ENCODE assay signal across 2 cellular contexts in the genomic region with DNA sequence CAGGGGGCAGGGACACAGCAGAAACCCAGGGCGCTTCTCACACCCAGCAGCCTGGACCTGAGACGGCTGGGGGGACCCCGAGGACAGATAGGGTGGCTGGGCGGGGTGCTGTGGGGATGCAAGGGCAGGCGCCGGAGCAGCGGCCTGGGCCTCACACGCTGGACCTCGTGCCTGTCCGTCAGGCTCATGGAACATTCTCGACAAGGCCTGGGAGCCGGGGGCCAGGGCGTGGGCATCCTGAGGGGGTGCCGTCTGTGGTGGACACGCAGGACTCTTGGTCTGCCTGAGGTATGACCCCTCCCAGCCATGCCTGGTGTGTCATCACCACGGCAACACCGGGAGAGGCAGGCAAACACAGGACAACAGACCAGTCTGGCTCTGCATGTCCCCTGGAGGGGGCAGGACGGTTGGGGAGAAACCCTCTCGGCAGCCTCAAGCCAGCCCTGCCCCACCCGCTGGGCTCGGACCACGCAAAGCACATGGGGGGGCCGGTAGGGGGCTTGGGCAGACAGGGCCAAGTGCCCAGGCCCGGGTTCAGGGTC.
TF ChIP-seq lines count a peak whose summit lies in the region.

No MANE protein-coding gene starts in this region.

TF ChIP-seq in A549, 52 proteins besides CTCF, POLR2A, EP300 and RAD21:
- TF ChIP-seq, protein P1, sequence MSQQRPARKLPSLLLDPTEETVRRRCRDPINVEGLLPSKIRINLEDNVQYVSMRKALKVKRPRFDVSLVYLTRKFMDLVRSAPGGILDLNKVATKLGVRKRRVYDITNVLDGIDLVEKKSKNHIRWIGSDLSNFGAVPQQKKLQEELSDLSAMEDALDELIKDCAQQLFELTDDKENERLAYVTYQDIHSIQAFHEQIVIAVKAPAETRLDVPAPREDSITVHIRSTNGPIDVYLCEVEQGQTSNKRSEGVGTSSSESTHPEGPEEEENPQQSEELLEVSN (IDR thresholded peaks at IDR 0.05; ENCODE audit: borderline replicate concordance, low read depth): no peak
- TF ChIP-seq RCOR1 (IDR thresholded peaks at IDR 0.05; ENCODE audit: low read depth, low read length) (no peak), FOSB (CRISPR knock-in tag; IDR thresholded peaks at IDR 0.05) (no peak), BHLHE40 (IDR thresholded peaks at IDR 0.05; ENCODE audit: low read depth, low read length) (no peak), RFX5 (IDR thresholded peaks at IDR 0.05) (no peak), NPAS2 (CRISPR knock-in tag; IDR thresholded peaks at IDR 0.05; ENCODE audit: borderline replicate concordance) (no peak), ZFP36 (IDR thresholded peaks at IDR 0.05; ENCODE audit: borderline replicate concordance, partially characterized antibody) (no peak), RARB (CRISPR knock-in tag; IDR thresholded peaks at IDR 0.05) (no peak), NR3C1 (IDR thresholded peaks at IDR 0.05) (no peak), JUN (IDR thresholded peaks at IDR 0.05) (no peak), CBX8 (IDR thresholded peaks at IDR 0.05) (no peak)
- TF ChIP-seq, protein P2, sequence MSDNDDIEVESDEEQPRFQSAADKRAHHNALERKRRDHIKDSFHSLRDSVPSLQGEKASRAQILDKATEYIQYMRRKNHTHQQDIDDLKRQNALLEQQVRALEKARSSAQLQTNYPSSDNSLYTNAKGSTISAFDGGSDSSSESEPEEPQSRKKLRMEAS (IDR thresholded peaks at IDR 0.05): no peak
- TF ChIP-seq, protein P3, sequence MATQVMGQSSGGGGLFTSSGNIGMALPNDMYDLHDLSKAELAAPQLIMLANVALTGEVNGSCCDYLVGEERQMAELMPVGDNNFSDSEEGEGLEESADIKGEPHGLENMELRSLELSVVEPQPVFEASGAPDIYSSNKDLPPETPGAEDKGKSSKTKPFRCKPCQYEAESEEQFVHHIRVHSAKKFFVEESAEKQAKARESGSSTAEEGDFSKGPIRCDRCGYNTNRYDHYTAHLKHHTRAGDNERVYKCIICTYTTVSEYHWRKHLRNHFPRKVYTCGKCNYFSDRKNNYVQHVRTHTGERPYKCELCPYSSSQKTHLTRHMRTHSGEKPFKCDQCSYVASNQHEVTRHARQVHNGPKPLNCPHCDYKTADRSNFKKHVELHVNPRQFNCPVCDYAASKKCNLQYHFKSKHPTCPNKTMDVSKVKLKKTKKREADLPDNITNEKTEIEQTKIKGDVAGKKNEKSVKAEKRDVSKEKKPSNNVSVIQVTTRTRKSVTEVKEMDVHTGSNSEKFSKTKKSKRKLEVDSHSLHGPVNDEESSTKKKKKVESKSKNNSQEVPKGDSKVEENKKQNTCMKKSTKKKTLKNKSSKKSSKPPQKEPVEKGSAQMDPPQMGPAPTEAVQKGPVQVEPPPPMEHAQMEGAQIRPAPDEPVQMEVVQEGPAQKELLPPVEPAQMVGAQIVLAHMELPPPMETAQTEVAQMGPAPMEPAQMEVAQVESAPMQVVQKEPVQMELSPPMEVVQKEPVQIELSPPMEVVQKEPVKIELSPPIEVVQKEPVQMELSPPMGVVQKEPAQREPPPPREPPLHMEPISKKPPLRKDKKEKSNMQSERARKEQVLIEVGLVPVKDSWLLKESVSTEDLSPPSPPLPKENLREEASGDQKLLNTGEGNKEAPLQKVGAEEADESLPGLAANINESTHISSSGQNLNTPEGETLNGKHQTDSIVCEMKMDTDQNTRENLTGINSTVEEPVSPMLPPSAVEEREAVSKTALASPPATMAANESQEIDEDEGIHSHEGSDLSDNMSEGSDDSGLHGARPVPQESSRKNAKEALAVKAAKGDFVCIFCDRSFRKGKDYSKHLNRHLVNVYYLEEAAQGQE (IDR thresholded peaks at IDR 0.05): no peak
- TF ChIP-seq, protein P4, sequence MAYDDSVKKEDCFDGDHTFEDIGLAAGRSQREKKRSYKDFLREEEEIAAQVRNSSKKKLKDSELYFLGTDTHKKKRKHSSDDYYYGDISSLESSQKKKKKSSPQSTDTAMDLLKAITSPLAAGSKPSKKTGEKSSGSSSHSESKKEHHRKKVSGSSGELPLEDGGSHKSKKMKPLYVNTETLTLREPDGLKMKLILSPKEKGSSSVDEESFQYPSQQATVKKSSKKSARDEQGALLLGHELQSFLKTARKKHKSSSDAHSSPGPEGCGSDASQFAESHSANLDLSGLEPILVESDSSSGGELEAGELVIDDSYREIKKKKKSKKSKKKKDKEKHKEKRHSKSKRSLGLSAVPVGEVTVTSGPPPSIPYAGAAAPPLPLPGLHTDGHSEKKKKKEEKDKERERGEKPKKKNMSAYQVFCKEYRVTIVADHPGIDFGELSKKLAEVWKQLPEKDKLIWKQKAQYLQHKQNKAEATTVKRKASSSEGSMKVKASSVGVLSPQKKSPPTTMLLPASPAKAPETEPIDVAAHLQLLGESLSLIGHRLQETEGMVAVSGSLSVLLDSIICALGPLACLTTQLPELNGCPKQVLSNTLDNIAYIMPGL (CRISPR knock-in tag; IDR thresholded peaks at IDR 0.05; ENCODE audit: borderline replicate concordance): no peak
- TF ChIP-seq, protein P5, sequence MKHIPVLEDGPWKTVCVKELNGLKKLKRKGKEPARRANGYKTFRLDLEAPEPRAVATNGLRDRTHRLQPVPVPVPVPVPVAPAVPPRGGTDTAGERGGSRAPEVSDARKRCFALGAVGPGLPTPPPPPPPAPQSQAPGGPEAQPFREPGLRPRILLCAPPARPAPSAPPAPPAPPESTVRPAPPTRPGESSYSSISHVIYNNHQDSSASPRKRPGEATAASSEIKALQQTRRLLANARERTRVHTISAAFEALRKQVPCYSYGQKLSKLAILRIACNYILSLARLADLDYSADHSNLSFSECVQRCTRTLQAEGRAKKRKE (CRISPR knock-in tag; IDR thresholded peaks at IDR 0.05; ENCODE audit: low read depth): no peak
- TF ChIP-seq, protein P6, sequence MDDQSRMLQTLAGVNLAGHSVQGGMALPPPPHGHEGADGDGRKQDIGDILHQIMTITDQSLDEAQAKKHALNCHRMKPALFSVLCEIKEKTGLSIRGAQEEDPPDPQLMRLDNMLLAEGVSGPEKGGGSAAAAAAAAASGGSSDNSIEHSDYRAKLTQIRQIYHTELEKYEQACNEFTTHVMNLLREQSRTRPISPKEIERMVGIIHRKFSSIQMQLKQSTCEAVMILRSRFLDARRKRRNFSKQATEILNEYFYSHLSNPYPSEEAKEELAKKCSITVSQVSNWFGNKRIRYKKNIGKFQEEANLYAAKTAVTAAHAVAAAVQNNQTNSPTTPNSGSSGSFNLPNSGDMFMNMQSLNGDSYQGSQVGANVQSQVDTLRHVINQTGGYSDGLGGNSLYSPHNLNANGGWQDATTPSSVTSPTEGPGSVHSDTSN (IDR thresholded peaks at IDR 0.05): no peak
- TF ChIP-seq, protein P7, sequence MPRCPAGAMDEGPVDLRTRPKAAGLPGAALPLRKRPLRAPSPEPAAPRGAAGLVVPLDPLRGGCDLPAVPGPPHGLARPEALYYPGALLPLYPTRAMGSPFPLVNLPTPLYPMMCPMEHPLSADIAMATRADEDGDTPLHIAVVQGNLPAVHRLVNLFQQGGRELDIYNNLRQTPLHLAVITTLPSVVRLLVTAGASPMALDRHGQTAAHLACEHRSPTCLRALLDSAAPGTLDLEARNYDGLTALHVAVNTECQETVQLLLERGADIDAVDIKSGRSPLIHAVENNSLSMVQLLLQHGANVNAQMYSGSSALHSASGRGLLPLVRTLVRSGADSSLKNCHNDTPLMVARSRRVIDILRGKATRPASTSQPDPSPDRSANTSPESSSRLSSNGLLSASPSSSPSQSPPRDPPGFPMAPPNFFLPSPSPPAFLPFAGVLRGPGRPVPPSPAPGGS (IDR thresholded peaks at IDR 0.05): no peak
- TF ChIP-seq, protein P8, sequence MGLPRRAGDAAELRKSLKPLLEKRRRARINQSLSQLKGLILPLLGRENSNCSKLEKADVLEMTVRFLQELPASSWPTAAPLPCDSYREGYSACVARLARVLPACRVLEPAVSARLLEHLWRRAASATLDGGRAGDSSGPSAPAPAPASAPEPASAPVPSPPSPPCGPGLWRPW (IDR thresholded peaks at IDR 0.05): no peak

TF ChIP-seq in K562, 482 proteins besides CTCF, POLR2A, EP300 and RAD21:
- TF ChIP-seq ZNF79 (CRISPR knock-in tag; IDR thresholded peaks at IDR 0.05; ENCODE audit: low read depth) (no peak), HDAC1 (IDR thresholded peaks at IDR 0.05) (no peak), MBD2 (IDR thresholded peaks at IDR 0.05; ENCODE audit: borderline replicate concordance, low read depth) (no peak), ZNF764 (CRISPR knock-in tag; IDR thresholded peaks at IDR 0.05; ENCODE audit: low read depth) (no peak), HDAC8 (tag; IDR thresholded peaks at IDR 0.05) (no peak), EP400 (IDR thresholded peaks at IDR 0.05) (no peak), CREM (IDR thresholded peaks at IDR 0.05; ENCODE audit: low read depth) (no peak), RHOXF2B (CRISPR knock-in tag; conservative IDR thresholded peaks at IDR 0.05) (no peak), HIVEP1 (CRISPR knock-in tag; IDR thresholded peaks at IDR 0.05) (no peak), FOSL1 (tag; conservative IDR thresholded peaks at IDR 0.05) (no peak), ZNF589 (CRISPR knock-in tag; IDR thresholded peaks at IDR 0.05; ENCODE audit: low read depth) (no peak), SREBF2 (CRISPR knock-in tag; IDR thresholded peaks at IDR 0.05) (no peak), MCM3 (IDR thresholded peaks at IDR 0.05) (no peak), ERF (CRISPR knock-in tag; IDR thresholded peaks at IDR 0.05) (no peak)
- TF ChIP-seq, protein P9, sequence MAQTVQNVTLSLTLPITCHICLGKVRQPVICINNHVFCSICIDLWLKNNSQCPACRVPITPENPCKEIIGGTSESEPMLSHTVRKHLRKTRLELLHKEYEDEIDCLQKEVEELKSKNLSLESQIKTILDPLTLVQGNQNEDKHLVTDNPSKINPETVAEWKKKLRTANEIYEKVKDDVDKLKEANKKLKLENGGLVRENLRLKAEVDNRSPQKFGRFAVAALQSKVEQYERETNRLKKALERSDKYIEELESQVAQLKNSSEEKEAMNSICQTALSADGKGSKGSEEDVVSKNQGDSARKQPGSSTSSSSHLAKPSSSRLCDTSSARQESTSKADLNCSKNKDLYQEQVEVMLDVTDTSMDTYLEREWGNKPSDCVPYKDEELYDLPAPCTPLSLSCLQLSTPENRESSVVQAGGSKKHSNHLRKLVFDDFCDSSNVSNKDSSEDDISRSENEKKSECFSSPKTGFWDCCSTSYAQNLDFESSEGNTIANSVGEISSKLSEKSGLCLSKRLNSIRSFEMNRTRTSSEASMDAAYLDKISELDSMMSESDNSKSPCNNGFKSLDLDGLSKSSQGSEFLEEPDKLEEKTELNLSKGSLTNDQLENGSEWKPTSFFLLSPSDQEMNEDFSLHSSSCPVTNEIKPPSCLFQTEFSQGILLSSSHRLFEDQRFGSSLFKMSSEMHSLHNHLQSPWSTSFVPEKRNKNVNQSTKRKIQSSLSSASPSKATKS (CRISPR knock-in tag; IDR thresholded peaks at IDR 0.05): no peak
- TF ChIP-seq, protein P10, sequence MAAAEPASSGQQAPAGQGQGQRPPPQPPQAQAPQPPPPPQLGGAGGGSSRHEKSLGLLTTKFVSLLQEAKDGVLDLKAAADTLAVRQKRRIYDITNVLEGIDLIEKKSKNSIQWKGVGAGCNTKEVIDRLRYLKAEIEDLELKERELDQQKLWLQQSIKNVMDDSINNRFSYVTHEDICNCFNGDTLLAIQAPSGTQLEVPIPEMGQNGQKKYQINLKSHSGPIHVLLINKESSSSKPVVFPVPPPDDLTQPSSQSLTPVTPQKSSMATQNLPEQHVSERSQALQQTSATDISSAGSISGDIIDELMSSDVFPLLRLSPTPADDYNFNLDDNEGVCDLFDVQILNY (CRISPR knock-in tag; IDR thresholded peaks at IDR 0.05): no peak
- TF ChIP-seq, protein P11, sequence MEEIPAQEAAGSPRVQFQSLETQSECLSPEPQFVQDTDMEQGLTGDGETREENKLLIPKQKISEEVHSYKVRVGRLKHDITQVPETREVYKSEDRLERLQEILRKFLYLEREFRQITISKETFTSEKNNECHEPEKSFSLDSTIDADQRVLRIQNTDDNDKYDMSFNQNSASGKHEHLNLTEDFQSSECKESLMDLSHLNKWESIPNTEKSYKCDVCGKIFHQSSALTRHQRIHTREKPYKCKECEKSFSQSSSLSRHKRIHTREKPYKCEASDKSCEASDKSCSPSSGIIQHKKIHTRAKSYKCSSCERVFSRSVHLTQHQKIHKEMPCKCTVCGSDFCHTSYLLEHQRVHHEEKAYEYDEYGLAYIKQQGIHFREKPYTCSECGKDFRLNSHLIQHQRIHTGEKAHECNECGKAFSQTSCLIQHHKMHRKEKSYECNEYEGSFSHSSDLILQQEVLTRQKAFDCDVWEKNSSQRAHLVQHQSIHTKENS (CRISPR knock-in tag; IDR thresholded peaks at IDR 0.05): no peak
- TF ChIP-seq, protein P12, sequence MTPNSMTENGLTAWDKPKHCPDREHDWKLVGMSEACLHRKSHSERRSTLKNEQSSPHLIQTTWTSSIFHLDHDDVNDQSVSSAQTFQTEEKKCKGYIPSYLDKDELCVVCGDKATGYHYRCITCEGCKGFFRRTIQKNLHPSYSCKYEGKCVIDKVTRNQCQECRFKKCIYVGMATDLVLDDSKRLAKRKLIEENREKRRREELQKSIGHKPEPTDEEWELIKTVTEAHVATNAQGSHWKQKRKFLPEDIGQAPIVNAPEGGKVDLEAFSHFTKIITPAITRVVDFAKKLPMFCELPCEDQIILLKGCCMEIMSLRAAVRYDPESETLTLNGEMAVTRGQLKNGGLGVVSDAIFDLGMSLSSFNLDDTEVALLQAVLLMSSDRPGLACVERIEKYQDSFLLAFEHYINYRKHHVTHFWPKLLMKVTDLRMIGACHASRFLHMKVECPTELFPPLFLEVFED (CRISPR knock-in tag; conservative IDR thresholded peaks at IDR 0.05): no peak
- TF ChIP-seq, protein P13, sequence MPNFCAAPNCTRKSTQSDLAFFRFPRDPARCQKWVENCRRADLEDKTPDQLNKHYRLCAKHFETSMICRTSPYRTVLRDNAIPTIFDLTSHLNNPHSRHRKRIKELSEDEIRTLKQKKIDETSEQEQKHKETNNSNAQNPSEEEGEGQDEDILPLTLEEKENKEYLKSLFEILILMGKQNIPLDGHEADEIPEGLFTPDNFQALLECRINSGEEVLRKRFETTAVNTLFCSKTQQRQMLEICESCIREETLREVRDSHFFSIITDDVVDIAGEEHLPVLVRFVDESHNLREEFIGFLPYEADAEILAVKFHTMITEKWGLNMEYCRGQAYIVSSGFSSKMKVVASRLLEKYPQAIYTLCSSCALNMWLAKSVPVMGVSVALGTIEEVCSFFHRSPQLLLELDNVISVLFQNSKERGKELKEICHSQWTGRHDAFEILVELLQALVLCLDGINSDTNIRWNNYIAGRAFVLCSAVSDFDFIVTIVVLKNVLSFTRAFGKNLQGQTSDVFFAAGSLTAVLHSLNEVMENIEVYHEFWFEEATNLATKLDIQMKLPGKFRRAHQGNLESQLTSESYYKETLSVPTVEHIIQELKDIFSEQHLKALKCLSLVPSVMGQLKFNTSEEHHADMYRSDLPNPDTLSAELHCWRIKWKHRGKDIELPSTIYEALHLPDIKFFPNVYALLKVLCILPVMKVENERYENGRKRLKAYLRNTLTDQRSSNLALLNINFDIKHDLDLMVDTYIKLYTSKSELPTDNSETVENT (CRISPR knock-in tag; IDR thresholded peaks at IDR 0.05): no peak
- TF ChIP-seq, protein P14, sequence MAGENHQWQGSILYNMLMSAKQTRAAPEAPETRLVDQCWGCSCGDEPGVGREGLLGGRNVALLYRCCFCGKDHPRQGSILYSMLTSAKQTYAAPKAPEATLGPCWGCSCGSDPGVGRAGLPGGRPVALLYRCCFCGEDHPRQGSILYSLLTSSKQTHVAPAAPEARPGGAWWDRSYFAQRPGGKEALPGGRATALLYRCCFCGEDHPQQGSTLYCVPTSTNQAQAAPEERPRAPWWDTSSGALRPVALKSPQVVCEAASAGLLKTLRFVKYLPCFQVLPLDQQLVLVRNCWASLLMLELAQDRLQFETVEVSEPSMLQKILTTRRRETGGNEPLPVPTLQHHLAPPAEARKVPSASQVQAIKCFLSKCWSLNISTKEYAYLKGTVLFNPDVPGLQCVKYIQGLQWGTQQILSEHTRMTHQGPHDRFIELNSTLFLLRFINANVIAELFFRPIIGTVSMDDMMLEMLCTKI (IDR thresholded peaks at IDR 0.05; ENCODE audit: partially characterized antibody): no peak
